Comparison of ENCODE assay signal across 9 cellular contexts in the genomic region with DNA sequence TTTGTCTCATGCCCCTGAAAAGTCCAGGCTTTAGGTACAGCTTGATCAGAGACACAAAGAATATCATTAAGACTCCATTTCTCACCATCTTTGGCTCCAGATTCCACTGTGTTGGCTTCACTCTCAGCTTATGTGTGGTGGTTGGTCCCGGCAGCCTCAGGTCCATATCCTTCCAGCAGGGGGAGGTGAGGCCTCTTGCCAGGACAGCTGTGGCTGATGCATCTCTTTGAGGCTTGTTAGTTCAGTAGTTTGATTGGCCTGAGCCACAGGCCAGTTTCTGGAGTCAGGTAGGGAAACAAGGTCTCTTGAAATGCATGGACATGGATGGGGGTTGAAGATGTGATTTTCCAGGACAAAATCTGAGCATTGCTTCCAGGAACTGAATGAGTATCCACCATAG.
A peak's percentile ranks its signal among the peaks of the same experiment; 100 is the strongest.
DNase-seq lines count a peak whose midpoint lies in the region; ATAC-seq, FAIRE-seq and TF ChIP-seq lines count a peak whose summit lies in the region.
"Had no signal": no experiment of that assay in that cellular context is flagged by ENCODE, and none has a peak within 500 bp of the region (broad histone marks: within the 10 kb centered on the region; RNA-seq: fewer than 3 reads in every experiment).

No MANE protein-coding gene starts in this region.

- H3K4me3 Mint-ChIP-seq in endothelial cell (ENCODE audit: unreplicated experiment), result no peak overlapping the region
- no peak overlapping the region for H3K4me3 Mint-ChIP-seq in activated CD8-positive, alpha-beta memory T cell treated with anti-CD3 and anti-CD28 coated beads, Interleukin-2, amount 10 ng/mL, durations not matched to agents 7 days and 5 days

- FAIRE-seq in pancreas (lab: Jason Lieb, UNC), result no peak
- FAIRE-seq: colon had no signal

- CTCF ChIA-PET in activated CD8-positive, alpha-beta memory T cell treated with anti-CD3 and anti-CD28 coated beads, Interleukin-2, amount 10 ng/mL, durations not matched to agents 7 days and 5 days (lab: Charles Lee), result no interaction called here

- H3K9me3 ChIP-seq in pancreas, result no peaks in the 10 kb centered on the region

- 29 to 38% methylated on average over 1 of the region's 1 CpG for WGBS in pancreas, 2 donors

- H3K27me3 ChIP-seq in pancreas, result no peaks in the 10 kb centered on the region

- H3K27ac Mint-ChIP-seq in endothelial cell (ENCODE audit: unreplicated experiment), result no peak overlapping the region
- no peak overlapping the region for H3K27ac Mint-ChIP-seq in activated CD8-positive, alpha-beta memory T cell treated with anti-CD3 and anti-CD28 coated beads, Interleukin-2, amount 10 ng/mL, durations not matched to agents 7 days and 5 days

- ATAC-seq in GM19438 (IDR thresholded peaks at IDR 0.05; ENCODE audit: low read depth, unreplicated experiment) (peak; percentile 75), pancreas (peak; percentile 79 to 89 (median 86))
- no peak for ATAC-seq in activated CD8-positive, alpha-beta memory T cell treated with anti-CD3 and anti-CD28 coated beads, Interleukin-2, amount 10 ng/mL, durations not matched to agents 7 days and 5 days

- no peaks in the 10 kb centered on the region for H3K9me3 Mint-ChIP-seq in endothelial cell (ENCODE audit: unreplicated experiment)
- no peaks in the 10 kb centered on the region for H3K9me3 Mint-ChIP-seq in activated CD8-positive, alpha-beta memory T cell treated with anti-CD3 and anti-CD28 coated beads, Interleukin-2, amount 10 ng/mL, durations not matched to agents 7 days and 5 days (ENCODE audit: low read depth)

- H3K36me3 Mint-ChIP-seq in endothelial cell (ENCODE audit: low read depth, unreplicated experiment), result no peaks in the 10 kb centered on the region
- peaks cover 5% of the 10 kb centered on the region for H3K36me3 Mint-ChIP-seq in activated CD8-positive, alpha-beta memory T cell treated with anti-CD3 and anti-CD28 coated beads, Interleukin-2, amount 10 ng/mL, durations not matched to agents 7 days and 5 days

- peaks cover 0 to 5% (median 0%) of the 10 kb centered on the region in 3 donors for H3K4me1 ChIP-seq in pancreas

- peak; percentile 27 for DNase-seq in COLO668 (lab: John Stamatoyannopoulos, UW; ENCODE audit: unreplicated experiment)
- DNase-seq in M059J (ENCODE audit: low read depth), result peak; percentile 60
- DNase-seq in endothelial cell (ENCODE audit: low spot score), result peak; percentile 63
- DNase-seq in pancreas, result peak in 4 of 6 donors; percentile 36 to 59 (median 50)
- DNase-seq in activated CD8-positive, alpha-beta memory T cell treated with anti-CD3 and anti-CD28 coated beads, Interleukin-2, amount 10 ng/mL, durations not matched to agents 7 days and 5 days, result no peak
- no peak for DNase-seq in kidney glomerular epithelial cell (lab: John Stamatoyannopoulos, UW)
- no peak for DNase-seq in NCI-H2196 (lab: John Stamatoyannopoulos, UW; ENCODE audit: unreplicated experiment)

- H3K27me3 Mint-ChIP-seq in endothelial cell (ENCODE audit: unreplicated experiment), result no peaks in the 10 kb centered on the region
- H3K27me3 Mint-ChIP-seq in activated CD8-positive, alpha-beta memory T cell treated with anti-CD3 and anti-CD28 coated beads, Interleukin-2, amount 10 ng/mL, durations not matched to agents 7 days and 5 days, result no peaks in the 10 kb centered on the region

- TF ChIP-seq CTCF in endothelial cell (IDR thresholded peaks at IDR 0.05; ENCODE audit: unreplicated experiment), result peak; percentile 56
- peak in 2 of 4 donors; percentile 29 to 34 for TF ChIP-seq CTCF in pancreas (IDR thresholded peaks at IDR 0.05)

- H3K36me3 ChIP-seq in pancreas, result no peaks in the 10 kb centered on the region

- no peak overlapping the region for H3K4me3 ChIP-seq in pancreas

- intact Hi-C loops in pancreas (cut with DNase I), result no loop called here

- no peak overlapping the region for H3K27ac ChIP-seq in pancreas

- H3K4me1 Mint-ChIP-seq in endothelial cell (ENCODE audit: unreplicated experiment), result peaks cover under 1% of the 10 kb centered on the region
- no peaks in the 10 kb centered on the region for H3K4me1 Mint-ChIP-seq in activated CD8-positive, alpha-beta memory T cell treated with anti-CD3 and anti-CD28 coated beads, Interleukin-2, amount 10 ng/mL, durations not matched to agents 7 days and 5 days

Comparison
In these comparisons a context has a peak if more than half of its experiments do, and no peak if none do; other contexts are left out.
1. DNase-seq: peak in COLO668 (single experiment), M059J (single experiment), endothelial cell (single experiment) and pancreas (4 of 6); none in activated CD8-positive, alpha-beta memory T cell treated with anti-CD3 and anti-CD28 coated beads, Interleukin-2, amount 10 ng/mL, durations not matched to agents 7 days and 5 days (single experiment), kidney glomerular epithelial cell (single experiment) and NCI-H2196 (single experiment).